ENCODE assay signal across 1 cellular context in the genomic region with DNA sequence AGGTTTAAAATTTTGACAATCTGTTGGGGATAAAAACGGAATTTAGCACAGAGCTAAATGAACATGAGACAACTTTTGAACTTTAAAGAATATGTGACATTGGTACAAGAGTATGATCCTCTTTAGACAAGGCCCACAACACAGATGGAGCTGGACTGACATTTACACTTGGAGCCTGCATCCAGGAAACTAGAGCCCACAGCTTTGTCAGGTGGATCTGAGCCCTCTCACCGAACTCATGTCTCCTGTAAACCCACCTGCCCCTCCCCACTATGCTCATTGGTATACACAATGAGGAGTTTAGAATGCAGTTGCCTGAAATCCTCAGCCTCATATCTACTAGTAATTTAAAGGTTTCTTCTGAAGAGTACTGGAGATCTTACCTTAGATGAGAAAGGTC.
TF ChIP-seq lines count a peak whose summit lies in the region.

No MANE protein-coding gene starts in this region.

TF ChIP-seq in HCT116, 20 proteins besides CTCF, POLR2A, EP300 and RAD21 (continued from another document):
- no peak for TF ChIP-seq YY1 (IDR thresholded peaks at IDR 0.05; ENCODE audit: extremely low read depth, insufficient replicate concordance, low read depth, low read length)
